15 cellular contexts compared by ENCODE assay signal in the genomic region with DNA sequence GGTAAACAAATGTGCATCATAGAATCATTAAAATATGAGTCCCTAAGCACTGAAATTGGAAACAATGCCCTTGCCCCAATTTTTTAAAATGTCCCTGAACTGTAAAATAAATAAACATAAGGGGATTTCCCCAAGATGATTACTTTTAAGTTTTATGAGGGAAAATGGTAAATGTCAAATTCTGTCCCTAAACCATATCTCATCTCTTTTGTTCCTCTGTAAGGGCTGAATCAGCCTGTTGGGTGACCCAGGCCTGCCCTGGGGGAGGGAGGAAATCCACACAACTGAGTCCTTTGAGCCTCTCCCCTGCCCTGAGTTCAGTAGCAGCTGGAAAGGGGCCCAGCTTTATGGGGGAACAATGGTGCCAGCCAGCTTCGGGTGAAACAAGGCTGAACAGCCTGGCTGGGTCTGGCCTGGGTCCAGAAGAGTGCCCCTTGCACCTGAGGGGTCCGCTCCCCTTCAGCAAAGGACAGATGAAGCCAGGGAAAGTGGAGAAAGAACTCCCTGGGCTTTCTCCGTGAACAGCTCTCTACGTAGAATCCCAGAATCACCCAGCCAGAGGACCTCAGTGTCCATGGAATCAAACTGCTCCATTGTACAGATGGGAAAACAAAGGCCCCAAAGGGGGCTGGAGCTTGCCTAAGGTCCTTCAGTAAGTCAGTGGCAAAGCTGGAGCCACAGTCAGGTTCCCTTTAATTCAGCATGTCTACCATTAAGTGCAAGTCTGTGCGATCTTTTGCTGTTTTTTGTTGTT. TPM values are rescaled to one million over a fixed set of nuclear protein-coding genes. Genes with fewer than 3 reads are reported as not detected.
DNase-seq lines count a peak whose midpoint lies in the region; ATAC-seq, FAIRE-seq and TF ChIP-seq lines count a peak whose summit lies in the region.
"Had no signal": no experiment of that assay in that cellular context is flagged by ENCODE, and none has a peak within 500 bp of the region (broad histone marks: within the 10 kb centered on the region; RNA-seq: fewer than 3 reads in every experiment).

No MANE protein-coding gene starts in this region.

- H3K9me1 ChIP-seq in K562 (ENCODE audit: control insufficient read depth, insufficient read depth, low read length) = no peaks in the 10 kb centered on the region

- 0 out of 3 replicates have a peak, but pooled peaks have one; percentile 18 for ATAC-seq in K562
- ATAC-seq in naive thymus-derived CD4-positive, alpha-beta T cell = no peak
- ATAC-seq: activated T-helper 17 cell treated with anti-CD3 and anti-CD28 coated beads, Interleukin-2, amount 50 U/mL, for 72 hours; GM12878; heart left ventricle had no signal

- no TSS peak for BruUV-seq in K562 (replicated peaks; lab: Mats Ljungman, UMichigan)

- H3K4me3 ChIP-seq in KMS-11 (IDR thresholded peaks at IDR 0.05; ENCODE audit: insufficient read depth, low read depth, low read length) (no peak overlapping the region), K562 (no peak overlapping the region)
- no peak overlapping the region for H3K4me3 ChIP-seq in naive thymus-derived CD4-positive, alpha-beta T cell (ENCODE audit: low read length)
- H3K4me3 ChIP-seq: colonic mucosa, GM12878, heart left ventricle had no signal

- POLR2A ChIA-PET in K562 (lab: Yijun Ruan, JAX) = interaction anchor here (0.6 kb wide), 1 partner anchor 76 kb away, joined by 3 read pairs; no protein-coding TSS in a partner anchor
- POLR2A ChIA-PET in naive thymus-derived CD4-positive, alpha-beta T cell (lab: Charles Lee) = interaction anchor here (0.6 kb wide), 1 partner anchor 82 kb away, joined by 3 read pairs; no protein-coding TSS in a partner anchor

- peaks cover 16% of the 10 kb centered on the region for H3K4me1 ChIP-seq in KMS-11 (ENCODE audit: low read depth, poor library complexity, severe bottlenecking)
- H3K4me1 ChIP-seq in K562 (replicated peaks in 1 of 2; ENCODE audit: control insufficient read depth in 2 of 2, insufficient read depth in 2 of 2, low read length in 2 of 2) = peaks cover 0 to 6% of the 10 kb centered on the region in 2 experiments; a peak in 3 of 5 replicates
- H3K4me1 ChIP-seq in naive thymus-derived CD4-positive, alpha-beta T cell (ENCODE audit: control insufficient read depth in 2 of 2, insufficient read depth in 2 of 2, low read length in 2 of 2) = peaks cover 0 to 11% of the 10 kb centered on the region in 2 donors
- H3K4me1 ChIP-seq: colonic mucosa, heart left ventricle had no signal

- no peaks in the 10 kb centered on the region for H3K9me3 Mint-ChIP-seq in activated naive CD4-positive, alpha-beta T cell treated with anti-CD3 and anti-CD28 coated beads for 36 hours
- H3K9me3 Mint-ChIP-seq in naive thymus-derived CD4-positive, alpha-beta T cell = no peaks in the 10 kb centered on the region
- H3K9me3 Mint-ChIP-seq: activated B cell treated with CpG ODN at 0.5 μM for 24 hours; activated T-helper 17 cell treated with anti-CD3 and anti-CD28 coated beads, Interleukin-2, amount 50 U/mL, for 72 hours had no signal

- intact Hi-C loops in K562 (cut with micrococcal nuclease) = no loop called here
- intact Hi-C loops in activated naive CD4-positive, alpha-beta T cell treated with anti-CD3 and anti-CD28 coated beads for 36 hours (cut with micrococcal nuclease) = no loop called here
- intact Hi-C loops in naive thymus-derived CD4-positive, alpha-beta T cell (cut with micrococcal nuclease) = no loop called here

- no peaks in the 10 kb centered on the region; the same call in 1 of the 2 replicates for H3K9me3 ChIP-seq in K562 (replicated peaks; ENCODE audit: control insufficient read depth, insufficient read depth, low read depth, low read length)
- H3K9me3 ChIP-seq in naive thymus-derived CD4-positive, alpha-beta T cell (ENCODE audit: control insufficient read depth in 2 of 3, low read length in 3 of 3) = no peaks in the 10 kb centered on the region
- H3K9me3 ChIP-seq: colonic mucosa, heart left ventricle had no signal

- in situ Hi-C loops in K562 (cut with MboI) = no loop called here

- H3K27ac ChIP-seq in KMS-11 (no peak overlapping the region), K562 (ENCODE audit: extremely low read depth, low read depth, low read length) (no peak overlapping the region), layer of hippocampus (ENCODE audit: low read depth, low read length) (peak overlapping the region; percentile 96), substantia nigra (ENCODE audit: low read depth, low read length, poor library complexity, severe bottlenecking) (peak overlapping the region; percentile 86)
- no peak overlapping the region for H3K27ac ChIP-seq in naive thymus-derived CD4-positive, alpha-beta T cell (ENCODE audit: low read depth, low read length)
- H3K27ac ChIP-seq: colonic mucosa, heart left ventricle had no signal

- peak in 1 of 4 experiments; percentile 22 for DNase-seq in K562 (ENCODE audit: extremely low read depth in 1 of 4, low spot score in 3 of 4)
- DNase-seq in substantia nigra (lab: John Stamatoyannopoulos, UW) = peak; percentile 22 to 95 (median 83)
- DNase-seq in activated CD4-positive, alpha-beta T cell treated with anti-CD3 and anti-CD28 coated beads for 48 hours = no peak
- no peak for DNase-seq in activated naive CD4-positive, alpha-beta T cell treated with anti-CD3 and anti-CD28 coated beads for 36 hours
- no peak for DNase-seq in naive thymus-derived CD4-positive, alpha-beta T cell
- DNase-seq: activated B cell treated with CpG ODN at 0.5 μM for 24 hours, colonic mucosa, heart left ventricle, NCI-H524, small intestine had no signal

- no peak overlapping the region for H3K27ac Mint-ChIP-seq in activated naive CD4-positive, alpha-beta T cell treated with anti-CD3 and anti-CD28 coated beads for 36 hours
- H3K27ac Mint-ChIP-seq in naive thymus-derived CD4-positive, alpha-beta T cell = peak overlapping the region in 1 of 9 donors; percentile 22
- H3K27ac Mint-ChIP-seq: activated B cell treated with CpG ODN at 0.5 μM for 24 hours; activated T-helper 17 cell treated with anti-CD3 and anti-CD28 coated beads, Interleukin-2, amount 50 U/mL, for 72 hours had no signal

- H3K27me3 Mint-ChIP-seq in activated naive CD4-positive, alpha-beta T cell treated with anti-CD3 and anti-CD28 coated beads for 36 hours (ENCODE audit: low read depth) = no peaks in the 10 kb centered on the region
- H3K27me3 Mint-ChIP-seq in naive thymus-derived CD4-positive, alpha-beta T cell = peaks cover 0 to 2% (median 0%) of the 10 kb centered on the region in 5 donors
- H3K27me3 Mint-ChIP-seq: activated B cell treated with CpG ODN at 0.5 μM for 24 hours; activated T-helper 17 cell treated with anti-CD3 and anti-CD28 coated beads, Interleukin-2, amount 50 U/mL, for 72 hours had no signal

- H3K4me3 Mint-ChIP-seq in activated naive CD4-positive, alpha-beta T cell treated with anti-CD3 and anti-CD28 coated beads for 36 hours = no peak overlapping the region
- H3K4me3 Mint-ChIP-seq in naive thymus-derived CD4-positive, alpha-beta T cell = no peak overlapping the region
- H3K4me3 Mint-ChIP-seq: activated B cell treated with CpG ODN at 0.5 μM for 24 hours; activated T-helper 17 cell treated with anti-CD3 and anti-CD28 coated beads, Interleukin-2, amount 50 U/mL, for 72 hours had no signal

- H3K36me3 Mint-ChIP-seq in activated naive CD4-positive, alpha-beta T cell treated with anti-CD3 and anti-CD28 coated beads for 36 hours (ENCODE audit: low read depth) = no peaks in the 10 kb centered on the region
- no peaks in the 10 kb centered on the region for H3K36me3 Mint-ChIP-seq in naive thymus-derived CD4-positive, alpha-beta T cell

- H3K4me2 ChIP-seq in KMS-11 (peak overlapping the region; percentile 7; the same call in 1 of the 2 replicates), K562 (ENCODE audit: insufficient read depth, low read length) (no peak overlapping the region)

- H3K36me3 ChIP-seq in KMS-11 (ENCODE audit: insufficient read depth) = no peaks in the 10 kb centered on the region
- H3K36me3 ChIP-seq in K562 (ENCODE audit: control insufficient read depth, insufficient read depth, low read length) = no peaks in the 10 kb centered on the region
- H3K36me3 ChIP-seq in naive thymus-derived CD4-positive, alpha-beta T cell (ENCODE audit: control insufficient read depth in 2 of 3, insufficient read depth in 3 of 3, low read length in 3 of 3) = no peaks in the 10 kb centered on the region
- H3K36me3 ChIP-seq: colonic mucosa, heart left ventricle had no signal

- no peaks in the 10 kb centered on the region for H3K79me2 ChIP-seq in KMS-11 (ENCODE audit: insufficient read depth, low read depth)
- H3K79me2 ChIP-seq in K562 (ENCODE audit: control insufficient read depth, insufficient read depth, low read length) = no peaks in the 10 kb centered on the region

- H3K4me1 Mint-ChIP-seq in activated naive CD4-positive, alpha-beta T cell treated with anti-CD3 and anti-CD28 coated beads for 36 hours (ENCODE audit: low read depth) = no peaks in the 10 kb centered on the region
- peaks cover 0 to 3% (median 0%) of the 10 kb centered on the region in 7 donors for H3K4me1 Mint-ChIP-seq in naive thymus-derived CD4-positive, alpha-beta T cell
- H3K4me1 Mint-ChIP-seq: activated T-helper 17 cell treated with anti-CD3 and anti-CD28 coated beads, Interleukin-2, amount 50 U/mL, for 72 hours had no signal

- no peak for TF ChIP-seq CTCF in KMS-11 (conservative IDR thresholded peaks at IDR 0.05; ENCODE audit: low read depth, low read length)
- TF ChIP-seq CTCF in K562 (IDR thresholded peaks at IDR 0.05 in 2 of 3, conservative IDR thresholded peaks at IDR 0.05 in 1 of 3; ENCODE audit: insufficient read depth in 2 of 3, low read depth in 1 of 3, low read length in 3 of 3) = no peak

- no peak for TF ChIP-seq RAD21 in K562 (CRISPR knock-in tag; conservative IDR thresholded peaks at IDR 0.05 in 1 of 2, IDR thresholded peaks at IDR 0.05 in 1 of 2)

- H3K27me3 ChIP-seq in KMS-11 (ENCODE audit: insufficient read depth, low read depth) (no peaks in the 10 kb centered on the region), K562 (ENCODE audit: control insufficient read depth in 2 of 2, insufficient read depth in 2 of 2, low read length in 2 of 2) (no peaks in the 10 kb centered on the region), layer of hippocampus (ENCODE audit: control insufficient read depth, insufficient read depth, low read length) (no peaks in the 10 kb centered on the region)
- no peaks in the 10 kb centered on the region for H3K27me3 ChIP-seq in naive thymus-derived CD4-positive, alpha-beta T cell (ENCODE audit: control insufficient read depth in 2 of 2, insufficient read depth in 2 of 2, low read length in 2 of 2)
- H3K27me3 ChIP-seq: colonic mucosa, heart left ventricle had no signal

- H2AFZ ChIP-seq in KMS-11 (ENCODE audit: low read depth) (peak overlapping the region; percentile 1; the same call in 1 of the 2 replicates), K562 (ENCODE audit: low read depth, low read length) (peak overlapping the region; percentile 19; the same call in 1 of the 2 replicates)

- H4K20me1 ChIP-seq in KMS-11 (ENCODE audit: insufficient read depth) = no peaks in the 10 kb centered on the region
- H4K20me1 ChIP-seq in K562 (replicated peaks; ENCODE audit: control insufficient read depth, insufficient read depth, low read length) = no peaks in the 10 kb centered on the region

- 79% methylated on average over 5 of the region's 5 CpGs for WGBS in K562 (ENCODE audit: insufficient coverage, low coverage, missing lambda C conversion rate)

- no peak for TF ChIP-seq EP300 in K562 (IDR thresholded peaks at IDR 0.05; ENCODE audit: low read length)

- H3K9ac ChIP-seq in KMS-11 = no peak overlapping the region
- H3K9ac ChIP-seq in K562 (ENCODE audit: insufficient read depth in 1 of 2, low read depth in 2 of 2, low read length in 2 of 2) = 0 out of 4 replicates have a peak overlapping the region, but pooled peaks of 1 of the 2 experiments have one; percentile 53

- no peak for TF ChIP-seq POLR2A in K562 (conservative IDR thresholded peaks at IDR 0.05)

- no peak for FAIRE-seq in K562 (lab: Jason Lieb, UNC)
- FAIRE-seq: D721Med, GM12878, small intestine had no signal

- CTCF ChIA-PET in K562 (lab: Yijun Ruan, JAX; ENCODE audit: low intra/inter-chr PET ratio) = no interaction called here
- CTCF ChIA-PET in activated naive CD4-positive, alpha-beta T cell treated with anti-CD3 and anti-CD28 coated beads for 36 hours (lab: Charles Lee) = interaction anchor here (3.2 kb wide), 1 partner anchor 22 kb away, joined by 10 read pairs; no protein-coding TSS in a partner anchor
- CTCF ChIA-PET in naive thymus-derived CD4-positive, alpha-beta T cell (lab: Charles Lee) = interaction anchor here (1.6 kb wide), 1 partner anchor 22 kb away, joined by 3 read pairs; no protein-coding TSS in a partner anchor

RNA-seq across cellular contexts. Expression of a gene that starts 28.2 kb away (rescaled TPM):
- total RNA-seq in K562 (2011; cell fraction: chromatin; rRNA removed; ENCODE audit: low replicate concordance) = 71.0 and 115 TPM in 2 replicates
- 13.7 and 67.9 TPM in 2 replicates for total RNA-seq in K562 (2011; cell fraction: nucleolus; rRNA removed)
- total RNA-seq in K562 (2011; cell fraction: nucleoplasm; rRNA removed) = 29.8 and 33.7 TPM in 2 replicates
- total RNA-seq in K562 (2014; rRNA removed) (20.5 and 22.9 TPM in 2 replicates), K562 (2014; rRNA removed; fragmentation: Illumina TruSeq; extraction: Trizol) (53.0 and 56.7 TPM in 2 replicates), K562 (2015; rRNA removed; fragmentation: Illumina TruSeq; extraction: Trizol) (44.4 and 52.5 TPM in 2 replicates), K562 (2021) (40.2 and 41.6 TPM in 2 replicates)
- polyA plus RNA-seq in K562 (2011; rRNA removed) (14.3 and 17.5 TPM in 2 replicates), K562 (2014; fragmentation: Illumina TruSeq; extraction: Trizol) (27.5 and 33.2 TPM in 2 replicates), K562 (2014; fragmentation: Nextera tagmentation; extraction: Ambion mirVana) (10 to 100 TPM in 1 of 2 experiments, 1 to 10 TPM in 1; 7.5 to 13.1 TPM), K562 (2014; rRNA removed) (15.3 and 19.0 TPM in 2 replicates)
- 3.4 and 5.9 TPM in 2 replicates for polyA plus RNA-seq in K562 (2011; cell fraction: cytosol; rRNA removed)
- polyA plus RNA-seq in K562 (2011; cell fraction: nucleus; rRNA removed) = 10.8 and 14.6 TPM in 2 replicates
- 17.4 and 18.9 TPM in 2 replicates for polyA plus RNA-seq in K562 (2012)
- polyA minus RNA-seq in K562 (2011; rRNA and poly(A)+ RNA removed) = 54.4 and 70.3 TPM in 2 replicates
- polyA minus RNA-seq in K562 (2011; cell fraction: cytosol; rRNA and poly(A)+ RNA removed) = 16.2 and 19.9 TPM in 2 replicates
- polyA minus RNA-seq in K562 (2011; cell fraction: nucleus; rRNA and poly(A)+ RNA removed) = 19.8 and 35.3 TPM in 2 replicates
- 10 to 100 TPM; 35.3 to 40.0 TPM for total RNA-seq in activated naive CD4-positive, alpha-beta T cell treated with anti-CD3 and anti-CD28 coated beads for 36 hours
- total RNA-seq in naive thymus-derived CD4-positive, alpha-beta T cell = 10 to 100 TPM; 50.8 to 70.4 (median 60.5) TPM
- polyA plus RNA-seq in naive thymus-derived CD4-positive, alpha-beta T cell = 10 to 100 TPM; 14.6 to 21.6 TPM

RNA-seq across cellular contexts. Expression of a gene that starts 31.7 kb away (rescaled TPM):
- total RNA-seq in K562 (2011; cell fraction: chromatin; rRNA removed; ENCODE audit: low replicate concordance) = 126 and 261 TPM in 2 replicates
- 198 and 225 TPM in 2 replicates for total RNA-seq in K562 (2011; cell fraction: nucleolus; rRNA removed)
- total RNA-seq in K562 (2011; cell fraction: nucleoplasm; rRNA removed) = 177 and 193 TPM in 2 replicates
- total RNA-seq in K562 (2014; rRNA removed) (190 and 230 TPM in 2 replicates), K562 (2014; rRNA removed; fragmentation: Illumina TruSeq; extraction: Trizol) (118 and 136 TPM in 2 replicates), K562 (2015; rRNA removed; fragmentation: Illumina TruSeq; extraction: Trizol) (186 and 187 TPM in 2 replicates), K562 (2021) (251 and 261 TPM in 2 replicates)
- polyA plus RNA-seq in K562 (2011; rRNA removed) (244 and 287 TPM in 2 replicates), K562 (2014; fragmentation: Illumina TruSeq; extraction: Trizol) (269 and 289 TPM in 2 replicates), K562 (2014; fragmentation: Nextera tagmentation; extraction: Ambion mirVana) (100 to 1,000 TPM in 1 of 2 experiments, 10 to 100 TPM in 1; 82.5 to 148 TPM), K562 (2014; rRNA removed) (211 and 237 TPM in 2 replicates)
- 421 and 456 TPM in 2 replicates for polyA plus RNA-seq in K562 (2011; cell fraction: cytosol; rRNA removed)
- 249 and 298 TPM in 2 replicates for polyA plus RNA-seq in K562 (2011; cell fraction: nucleus; rRNA removed)
- polyA plus RNA-seq in K562 (2012) = 184 and 240 TPM in 2 replicates
- polyA minus RNA-seq in K562 (2011; rRNA and poly(A)+ RNA removed) = 353 and 413 TPM in 2 replicates
- polyA minus RNA-seq in K562 (2011; cell fraction: cytosol; rRNA and poly(A)+ RNA removed) = 235 and 242 TPM in 2 replicates
- 87.8 and 105 TPM in 2 replicates for polyA minus RNA-seq in K562 (2011; cell fraction: nucleus; rRNA and poly(A)+ RNA removed)
- 100 to 1,000 TPM; 258 to 261 TPM for total RNA-seq in activated naive CD4-positive, alpha-beta T cell treated with anti-CD3 and anti-CD28 coated beads for 36 hours
- 10 to 100 TPM; 19.1 to 62.9 (median 23.7) TPM for total RNA-seq in naive thymus-derived CD4-positive, alpha-beta T cell
- polyA plus RNA-seq in naive thymus-derived CD4-positive, alpha-beta T cell = 10 to 100 TPM; 27.3 to 29.9 TPM

Comparison
In these comparisons a context has a peak if more than half of its experiments do, and no peak if none do; other contexts are left out.
1. H3K27ac ChIP-seq: peak in layer of hippocampus (single experiment) and substantia nigra (single experiment); none in KMS-11 (single experiment), K562 (single experiment) and naive thymus-derived CD4-positive, alpha-beta T cell (single experiment).
2. DNase-seq: peak in substantia nigra (49 of 49); none in activated CD4-positive, alpha-beta T cell treated with anti-CD3 and anti-CD28 coated beads for 48 hours (single experiment), activated naive CD4-positive, alpha-beta T cell treated with anti-CD3 and anti-CD28 coated beads for 36 hours (single experiment) and naive thymus-derived CD4-positive, alpha-beta T cell (0 of 9).